Comparison of ENCODE assay signal across 16 cellular contexts in the genomic region with DNA sequence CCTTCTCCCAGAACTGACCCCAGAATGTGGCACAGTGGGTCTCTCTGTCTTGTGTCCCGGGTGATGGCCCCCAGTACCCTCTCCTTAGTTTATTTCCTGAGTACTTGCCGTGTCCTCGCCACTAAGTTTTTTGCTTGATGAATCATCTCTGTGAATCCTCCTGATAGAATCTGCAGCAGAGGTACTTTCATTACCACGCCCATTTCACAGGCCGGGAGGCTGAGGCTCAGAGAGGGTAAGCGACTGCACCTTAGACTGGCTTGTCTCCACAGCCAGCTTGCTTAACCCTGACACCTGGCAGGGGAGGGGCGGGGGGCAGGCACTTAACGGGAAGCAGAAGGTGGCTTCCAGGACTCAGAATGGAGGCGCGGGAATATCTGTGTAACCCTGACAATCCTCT. TPM values are rescaled to one million over a fixed set of nuclear protein-coding genes. Genes with fewer than 3 reads are reported as not detected.
DNase-seq lines count a peak whose midpoint lies in the region; ATAC-seq lines count a peak whose summit lies in the region.
"Had no signal": no experiment of that assay in that cellular context is flagged by ENCODE, and none has a peak within 500 bp of the region (broad histone marks: within the 10 kb centered on the region; RNA-seq: fewer than 3 reads in every experiment).

No MANE protein-coding gene starts in this region.

- WGBS in neuronal stem cell (ENCODE audit: extremely low coverage in 2 of 2, insufficient read length in 2 of 2, insufficient replicate concordance in 1 of 2), 2 donors, result no CpG with 5 or more reads among the region's 10 CpGs

- H2BK15ac ChIP-seq in neuronal stem cell (ENCODE audit: low read length), result no peak overlapping the region

- no peak overlapping the region for H4K91ac ChIP-seq in neuronal stem cell (ENCODE audit: low read depth, low read length, poor library complexity)

- no peak overlapping the region for H4K8ac ChIP-seq in neuronal stem cell (ENCODE audit: low read depth, low read length)

- no peaks in the 10 kb centered on the region for H3K4me1 Mint-ChIP-seq in activated naive CD4-positive, alpha-beta T cell treated with anti-CD3 and anti-CD28 coated beads for 36 hours (ENCODE audit: low read depth)
- H3K4me1 Mint-ChIP-seq in activated T-helper 17 cell treated with anti-CD3 and anti-CD28 coated beads, Interleukin-2, amount 50 U/mL, for 72 hours, result peaks cover 10% of the 10 kb centered on the region
- H3K4me1 Mint-ChIP-seq: immature natural killer cell had no signal

- no peak overlapping the region for H2BK5ac ChIP-seq in neuronal stem cell (ENCODE audit: low read length)

- H3K4me1 ChIP-seq in neuronal stem cell (ENCODE audit: control insufficient read depth in 2 of 2, insufficient read depth in 1 of 2, low read depth in 1 of 2, low read length in 2 of 2), result peaks cover 12 to 16% of the 10 kb centered on the region in 2 donors

- no peak overlapping the region for H3K4ac ChIP-seq in neuronal stem cell (ENCODE audit: low read length)

- H3K9me3 ChIP-seq in neuronal stem cell (replicated peaks in 1 of 2; ENCODE audit: control insufficient read depth in 2 of 2, insufficient read depth in 1 of 2, low read depth in 1 of 2, low read length in 2 of 2), result peaks cover 3 to 4% of the 10 kb centered on the region in 2 donors
- H3K9me3 ChIP-seq: esophagus squamous epithelium had no signal

- DNase-seq in activated naive CD4-positive, alpha-beta T cell treated with Interleukin-2 at 50 U/mL for 16 hours, result peak; percentile 44
- no peak for DNase-seq in activated naive CD4-positive, alpha-beta T cell treated with anti-CD3 and anti-CD28 coated beads for 36 hours
- DNase-seq in HT1080 (ENCODE audit: low read depth), result peak; percentile 41
- no peak for DNase-seq in neuronal stem cell (ENCODE audit: low spot score)
- DNase-seq in NCI-H2107 treated with DMSO at 0.1 percent for 48 hours (lab: John Stamatoyannopoulos, UW; ENCODE audit: unreplicated experiment), result no peak
- DNase-seq in cardiac septum (ENCODE audit: low spot score), result no peak
- DNase-seq: COR-L47, esophagus squamous epithelium, glutamatergic neuron, immature natural killer cell, NCI-H1436 treated with DMSO at 0.1 percent for 48 hours, Right ventricle myocardium superior had no signal

- peak; percentile 94 for ATAC-seq in activated T-helper 17 cell treated with anti-CD3 and anti-CD28 coated beads, Interleukin-2, amount 50 U/mL, for 72 hours (replicated peaks)
- ATAC-seq in GM19463 (IDR thresholded peaks at IDR 0.05; ENCODE audit: unreplicated experiment), result no peak

- no peak overlapping the region for H3K4me3 ChIP-seq in neuronal stem cell (ENCODE audit: low read length in 2 of 2)
- H3K4me3 ChIP-seq: esophagus squamous epithelium had no signal

- H2BK12ac ChIP-seq in neuronal stem cell (ENCODE audit: low read length), result no peak overlapping the region

- H3K27me3 Mint-ChIP-seq in activated naive CD4-positive, alpha-beta T cell treated with anti-CD3 and anti-CD28 coated beads for 36 hours (ENCODE audit: low read depth), result no peaks in the 10 kb centered on the region
- no peaks in the 10 kb centered on the region for H3K27me3 Mint-ChIP-seq in activated T-helper 17 cell treated with anti-CD3 and anti-CD28 coated beads, Interleukin-2, amount 50 U/mL, for 72 hours

- no peak overlapping the region for H2AFZ ChIP-seq in neuronal stem cell (ENCODE audit: low read length)

- CTCF ChIA-PET in activated naive CD4-positive, alpha-beta T cell treated with anti-CD3 and anti-CD28 coated beads for 36 hours (lab: Charles Lee), result no interaction called here

- H3K4me3 Mint-ChIP-seq in activated naive CD4-positive, alpha-beta T cell treated with anti-CD3 and anti-CD28 coated beads for 36 hours, result no peak overlapping the region
- no peak overlapping the region for H3K4me3 Mint-ChIP-seq in activated T-helper 17 cell treated with anti-CD3 and anti-CD28 coated beads, Interleukin-2, amount 50 U/mL, for 72 hours
- H3K4me3 Mint-ChIP-seq: immature natural killer cell, neural crest cell had no signal

- H3K36me3 Mint-ChIP-seq in activated naive CD4-positive, alpha-beta T cell treated with anti-CD3 and anti-CD28 coated beads for 36 hours (ENCODE audit: low read depth), result no peaks in the 10 kb centered on the region
- H3K36me3 Mint-ChIP-seq in activated T-helper 17 cell treated with anti-CD3 and anti-CD28 coated beads, Interleukin-2, amount 50 U/mL, for 72 hours (ENCODE audit: low read depth), result no peaks in the 10 kb centered on the region
- H3K36me3 Mint-ChIP-seq: immature natural killer cell had no signal

- H2BK120ac ChIP-seq in neuronal stem cell (ENCODE audit: low read depth, low read length), result no peak overlapping the region

- H3K27ac ChIP-seq in neuronal stem cell (replicated peaks; ENCODE audit: low read length), result no peak overlapping the region
- H3K27ac ChIP-seq: esophagus squamous epithelium, KMS-11 had no signal

- H2AK5ac ChIP-seq in neuronal stem cell (ENCODE audit: low read depth, low read length), result peak overlapping the region; percentile 16

- no peaks in the 10 kb centered on the region for H3K79me1 ChIP-seq in neuronal stem cell (ENCODE audit: low read depth, low read length)

- no peaks in the 10 kb centered on the region for H3K36me3 ChIP-seq in neuronal stem cell (replicated peaks in 1 of 2; ENCODE audit: control insufficient read depth in 2 of 2, insufficient read depth in 2 of 2, low read length in 2 of 2)
- H3K36me3 ChIP-seq: esophagus squamous epithelium had no signal

- intact Hi-C loops in activated naive CD4-positive, alpha-beta T cell treated with anti-CD3 and anti-CD28 coated beads for 36 hours (cut with micrococcal nuclease), result no loop called here
- intact Hi-C loops in cardiac septum (cut with DNase I), result no loop called here

- H3K27ac Mint-ChIP-seq in activated naive CD4-positive, alpha-beta T cell treated with anti-CD3 and anti-CD28 coated beads for 36 hours, result no peak overlapping the region
- H3K27ac Mint-ChIP-seq in activated T-helper 17 cell treated with anti-CD3 and anti-CD28 coated beads, Interleukin-2, amount 50 U/mL, for 72 hours, result no peak overlapping the region

- H3K14ac ChIP-seq in neuronal stem cell (ENCODE audit: low read length), result no peak overlapping the region

- no peak overlapping the region for H3K9ac ChIP-seq in neuronal stem cell (ENCODE audit: low read depth, low read length, poor library complexity)
- H3K9ac ChIP-seq: KMS-11 had no signal

- H3K23ac ChIP-seq in neuronal stem cell (ENCODE audit: low read depth, low read length, poor library complexity), result peak overlapping the region; percentile 39

- H3K4me2 ChIP-seq in neuronal stem cell (ENCODE audit: insufficient read depth, low read length, poor library complexity, severe bottlenecking), result no peak overlapping the region
- H3K4me2 ChIP-seq: KMS-11 had no signal

- peak overlapping the region; percentile 51 for H3K18ac ChIP-seq in neuronal stem cell (ENCODE audit: low read length)

- H3K27me3 ChIP-seq in neuronal stem cell (ENCODE audit: control insufficient read depth in 3 of 3, insufficient read depth in 3 of 3, low read depth in 1 of 3, low read length in 3 of 3), result peaks cover 0 to 9% (median 5%) of the 10 kb centered on the region in 3 experiments
- H3K27me3 ChIP-seq: esophagus squamous epithelium had no signal

- no peaks in the 10 kb centered on the region for H3K9me3 Mint-ChIP-seq in activated naive CD4-positive, alpha-beta T cell treated with anti-CD3 and anti-CD28 coated beads for 36 hours
- H3K9me3 Mint-ChIP-seq in activated T-helper 17 cell treated with anti-CD3 and anti-CD28 coated beads, Interleukin-2, amount 50 U/mL, for 72 hours, result no peaks in the 10 kb centered on the region
- H3K9me3 Mint-ChIP-seq: immature natural killer cell, neural crest cell had no signal

RNA-seq across cellular contexts. Expression of a gene that starts 7.9 kb away (rescaled TPM):
- total RNA-seq in activated naive CD4-positive, alpha-beta T cell treated with anti-CD3 and anti-CD28 coated beads for 36 hours, result 1 to 10 TPM; 1.1 to 1.6 TPM
- 58.9 and 76.5 TPM in 2 replicates for total RNA-seq in HT1080 (2014; rRNA removed; shearing (Covaris generic))
- polyA plus RNA-seq in HT1080 (2015; cell fraction: cytosol; rRNA removed), result 20.3 and 22.7 TPM in 2 replicates
- 23.0 and 25.0 TPM in 2 replicates for polyA plus RNA-seq in HT1080 (2015; cell fraction: nucleus; rRNA removed)
- total RNA-seq in activated T-helper 17 cell treated with anti-CD3 and anti-CD28 coated beads, Interleukin-2, amount 50 U/mL, for 72 hours, result 1 to 10 TPM in 1 of 2 donors, under 1 TPM in 1; 0.67 to 2.2 TPM
- polyA plus RNA-seq in neuronal stem cell (2013, experiment 1 of 2), result 15.9 TPM
- 15.2 TPM for polyA plus RNA-seq in neuronal stem cell (2013, experiment 2 of 2)
- 12.6 TPM for total RNA-seq in cardiac septum

Comparison
In these comparisons a context has a peak if more than half of its experiments do, and no peak if none do; other contexts are left out.
1. DNase-seq: peak in activated naive CD4-positive, alpha-beta T cell treated with Interleukin-2 at 50 U/mL for 16 hours (single experiment) and HT1080 (single experiment); none in activated naive CD4-positive, alpha-beta T cell treated with anti-CD3 and anti-CD28 coated beads for 36 hours (single experiment), neuronal stem cell (single experiment), NCI-H2107 treated with DMSO at 0.1 percent for 48 hours (single experiment) and cardiac septum (single experiment).